Comparison of ENCODE assay signal across 9 cellular contexts in the genomic region with DNA sequence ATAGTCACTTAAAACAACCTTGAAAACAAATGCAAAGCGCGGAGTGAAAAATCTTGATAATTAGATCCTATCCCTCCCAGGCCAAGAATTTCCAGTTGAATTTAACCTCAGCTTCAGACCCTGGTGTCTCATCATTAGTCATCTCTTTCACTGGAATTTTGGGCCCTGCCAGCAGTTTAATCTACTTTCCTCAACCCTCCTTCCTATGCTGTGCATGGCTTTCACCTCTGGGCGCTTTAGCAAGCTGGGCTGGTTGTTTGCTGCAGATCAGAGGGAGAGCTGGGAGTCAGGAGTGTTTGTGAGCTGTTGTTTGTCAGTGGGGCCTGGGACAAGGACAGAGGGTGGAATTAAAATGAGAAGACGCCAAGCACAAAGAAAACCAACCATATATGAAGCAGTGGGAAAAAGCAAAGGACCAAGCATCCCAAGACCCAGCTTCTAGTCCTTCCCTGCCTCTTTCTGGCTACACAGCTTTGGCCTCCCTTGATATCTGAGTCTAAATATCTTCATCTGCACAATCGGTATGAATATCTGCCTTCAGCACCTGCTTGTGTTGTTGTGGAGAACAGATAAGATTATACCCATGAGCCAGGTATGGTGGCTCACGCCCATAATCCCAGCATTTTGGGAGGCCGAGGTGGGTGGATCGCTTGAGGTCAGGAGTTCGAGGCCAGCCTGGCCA. TPM values are rescaled to one million over a fixed set of nuclear protein-coding genes. Genes with fewer than 3 reads are reported as not detected.
DNase-seq lines count a peak whose midpoint lies in the region; ATAC-seq and TF ChIP-seq lines count a peak whose summit lies in the region.
"Had no signal": no experiment of that assay in that cellular context is flagged by ENCODE, and none has a peak within 500 bp of the region (broad histone marks: within the 10 kb centered on the region; RNA-seq: fewer than 3 reads in every experiment).

No MANE protein-coding gene starts in this region.

- H3K27ac ChIP-seq in skeletal muscle tissue (ENCODE audit: low read depth, low read length) = peak overlapping the region; percentile 57

- ATAC-seq in HG03039 (IDR thresholded peaks at IDR 0.05; ENCODE audit: unreplicated experiment) = no peak

- DNase-seq in GOT3 (lab: John Stamatoyannopoulos, UW) (peak; percentile 10), SW 1271 (lab: John Stamatoyannopoulos, UW) (peak; percentile 67 to 94), fibroblast of villous mesenchyme (ENCODE audit: low read depth) (peak; percentile 93), HEK293T (ENCODE audit: extremely low spot score) (no peak), DMS53 treated with DMSO at 0.1 percent for 48 hours (lab: John Stamatoyannopoulos, UW; ENCODE audit: unreplicated experiment) (no peak), NCI-H446 (lab: John Stamatoyannopoulos, UW) (no peak)
- DNase-seq: anterior cingulate cortex had no signal

- CTCF ChIA-PET in HEK293T (lab: Yijun Ruan, JAX) = no interaction called here

- H3K36me3 ChIP-seq in skeletal muscle tissue (ENCODE audit: control insufficient read depth in 3 of 3, insufficient read depth in 3 of 3, low read length in 3 of 3) = no peaks in the 10 kb centered on the region

- POLR2A ChIA-PET in HEK293T (lab: Yijun Ruan, JAX) = interaction anchor here (1.7 kb wide), 1 partner anchor 32 kb away, joined by 5 read pairs; no protein-coding TSS in a partner anchor

- H3K4me3 ChIP-seq in fibroblast of villous mesenchyme (ENCODE audit: low read depth, low read length) = no peak overlapping the region
- no peak overlapping the region for H3K4me3 ChIP-seq in skeletal muscle tissue (ENCODE audit: low read length in 3 of 3)

- TF ChIP-seq CTCF in fibroblast of villous mesenchyme (IDR thresholded peaks at IDR 0.05; ENCODE audit: insufficient read depth, low read depth, low read length) = no peak

- no peaks in the 10 kb centered on the region for H3K9me3 ChIP-seq in skeletal muscle tissue (ENCODE audit: control insufficient read depth in 3 of 3, low read length in 3 of 3)

- peaks cover 25 to 39% (median 36%) of the 10 kb centered on the region in 3 donors for H3K4me1 ChIP-seq in skeletal muscle tissue (ENCODE audit: control insufficient read depth in 3 of 3, insufficient read depth in 3 of 3, low read length in 3 of 3)

- no peaks in the 10 kb centered on the region for H3K27me3 ChIP-seq in skeletal muscle tissue (ENCODE audit: control insufficient read depth in 3 of 3, insufficient read depth in 3 of 3, low read length in 3 of 3)

- H3K9ac ChIP-seq in skeletal muscle tissue (ENCODE audit: low read depth in 1 of 3, low read length in 3 of 3) = no peak overlapping the region

TF ChIP-seq in HEK293T, 16 proteins besides CTCF, POLR2A, EP300 and RAD21:
- no peak for TF ChIP-seq FOXA1 (IDR thresholded peaks at IDR 0.05)
- no peak for TF ChIP-seq HDGF (IDR thresholded peaks at IDR 0.05; ENCODE audit: borderline replicate concordance)
- TF ChIP-seq L3MBTL2 (conservative IDR thresholded peaks at IDR 0.05) = no peak
- TF ChIP-seq TARDBP (IDR thresholded peaks at IDR 0.05) = no peak
- TF ChIP-seq ELF4 (IDR thresholded peaks at IDR 0.05) = no peak
- TF ChIP-seq PKNOX1 (IDR thresholded peaks at IDR 0.05) = no peak
- no peak for TF ChIP-seq SP1 (IDR thresholded peaks at IDR 0.05)
- TF ChIP-seq ARNT (IDR thresholded peaks at IDR 0.05) = no peak
- TF ChIP-seq LEF1 (IDR thresholded peaks at IDR 0.05; ENCODE audit: borderline replicate concordance) = no peak
- no peak for TF ChIP-seq FOXK2 (IDR thresholded peaks at IDR 0.05)
- TF ChIP-seq NFRKB (IDR thresholded peaks at IDR 0.05) = no peak
- TF ChIP-seq BHLHE40 (IDR thresholded peaks at IDR 0.05; ENCODE audit: borderline replicate concordance) = no peak
- no peak for TF ChIP-seq CTBP1 (IDR thresholded peaks at IDR 0.05; ENCODE audit: borderline replicate concordance)
- TF ChIP-seq FOXM1 (IDR thresholded peaks at IDR 0.05; ENCODE audit: borderline replicate concordance) = no peak

RNA-seq across cellular contexts. Expression of gene MYOF, which starts 13.5 kb away (rescaled TPM):
- total RNA-seq in fibroblast of villous mesenchyme (263 and 323 TPM in 2 replicates), skeletal muscle tissue (45.4 TPM)

RNA-seq across cellular contexts. Expression of gene CEP55, which starts 27.7 kb away (rescaled TPM):
- 20.0 and 35.0 TPM in 2 replicates for total RNA-seq in fibroblast of villous mesenchyme
- 4.7 TPM for total RNA-seq in skeletal muscle tissue

Comparison
In these comparisons a context has a peak if more than half of its experiments do, and no peak if none do; other contexts are left out.
1. DNase-seq: peak in GOT3 (single experiment), SW 1271 (2 of 2) and fibroblast of villous mesenchyme (single experiment); none in HEK293T (single experiment), DMS53 treated with DMSO at 0.1 percent for 48 hours (single experiment) and NCI-H446 (0 of 2).